Comparison of ENCODE assay signal across 13 cellular contexts in the genomic region with DNA sequence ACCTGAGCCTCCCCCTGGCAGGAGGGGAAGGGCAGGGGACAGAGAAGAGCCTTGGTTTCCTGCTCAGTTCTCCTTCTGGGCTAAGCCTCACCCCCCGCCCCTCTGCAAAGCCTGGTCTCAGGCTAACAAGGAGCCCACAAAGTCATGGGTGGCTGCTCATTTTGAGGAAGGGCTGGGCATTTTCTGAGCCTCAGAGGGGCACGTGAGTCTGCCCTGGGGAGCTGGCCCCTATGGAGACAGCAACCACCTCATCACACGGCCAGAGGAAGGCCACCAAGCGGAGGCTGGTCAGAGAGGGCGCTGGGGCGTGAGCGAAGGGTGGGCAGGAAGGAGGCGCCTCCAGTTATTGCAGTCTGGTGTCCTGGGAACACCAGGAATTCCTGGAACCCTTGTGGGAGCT. TPM values are rescaled to one million over a fixed set of nuclear protein-coding genes. Genes with fewer than 3 reads are reported as not detected.
A peak's percentile ranks its signal among the peaks of the same experiment; 100 is the strongest.
DNase-seq lines count a peak whose midpoint lies in the region; ATAC-seq and TF ChIP-seq lines count a peak whose summit lies in the region.
"Had no signal": no experiment of that assay in that cellular context is flagged by ENCODE, and none has a peak within 500 bp of the region (broad histone marks: within the 10 kb centered on the region; RNA-seq: fewer than 3 reads in every experiment).

No MANE protein-coding gene starts in this region.

- DNase-seq in IMR-90 (no peak), mammary epithelial cell (no peak), mesenchymal stem cell (no peak), body of pancreas (no peak)
- DNase-seq in stimulated activated naive B cell treated with anti-CD40 and anti-IgM and Interleukin-4, amounts not matched to agents 10 μg/mL and 1 μg/mL and 100 μg/mL, for 72 hours, result peak; percentile 8
- DNase-seq in activated CD4-positive, CD25-positive, alpha-beta regulatory T cell treated with anti-CD3 and anti-CD28 coated beads, Interleukin-2, amount 50 U/mL, for 72 hours, result no peak
- DNase-seq: activated T-cell treated with anti-CD3 and anti-CD28 coated beads, Interleukin-2, amount 50 U/mL, for 1 hour; CD4-positive, alpha-beta memory T cell; colonic mucosa; stimulated activated CD4-positive, alpha-beta T cell treated with anti-CD3 and anti-CD28 coated beads, Interleukin-1b, Interleukin-23, amount 100 ng/mL, for 48 hours; uterus had no signal

- H3K18ac ChIP-seq in IMR-90 (ENCODE audit: low read depth, low read length), result no peak overlapping the region
- H3K18ac ChIP-seq in mesenchymal stem cell (ENCODE audit: low read depth in 1 of 2, low read length in 2 of 2), result peak overlapping the region; percentile 34 to 35

- no peak for TF ChIP-seq CTCF in IMR-90 (conservative IDR thresholded peaks at IDR 0.05; ENCODE audit: low read depth, low read length)
- TF ChIP-seq CTCF in mammary epithelial cell (conservative IDR thresholded peaks at IDR 0.05 in 1 of 2, IDR thresholded peaks at IDR 0.05 in 1 of 2; ENCODE audit: extremely low read depth in 1 of 2, insufficient read depth in 1 of 2, low read depth in 1 of 2, low read length in 2 of 2), result no peak
- TF ChIP-seq CTCF in body of pancreas (IDR thresholded peaks at IDR 0.05), result no peak

- H3K4me2 ChIP-seq in IMR-90 (ENCODE audit: low read depth, low read length) (no peak overlapping the region), mammary epithelial cell (ENCODE audit: insufficient read depth, low read depth, low read length) (no peak overlapping the region), mesenchymal stem cell (ENCODE audit: low read length, poor library complexity, severe bottlenecking) (no peak overlapping the region)

- H3K14ac ChIP-seq in IMR-90 (replicated peaks; ENCODE audit: low read depth, low read length) (peak overlapping the region; percentile 54), mesenchymal stem cell (ENCODE audit: low read length in 2 of 2) (no peak overlapping the region)

- intact Hi-C loops in IMR-90 (cut with micrococcal nuclease) (loop anchor here (2.0 kb wide), 4 partner anchors 39 to 361 kb away; partner anchors contain the start of gene SEC61A1), mammary epithelial cell (cut with micrococcal nuclease) (loop anchor here (1.0 to 10.0 kb wide), 9 partner anchors 43 to 361 kb away; partner anchors contain the start of genes MGLL, SEC61A1 and TPRA1), body of pancreas (cut with DNase I) (no loop called here)

- peak overlapping the region; percentile 88 for H2AK9ac ChIP-seq in IMR-90 (replicated peaks; ENCODE audit: low read depth, low read length, poor library complexity)

- no peaks in the 10 kb centered on the region for H3K9me3 ChIP-seq in IMR-90 (ENCODE audit: control insufficient read depth, insufficient read depth, low read length)
- no peaks in the 10 kb centered on the region for H3K9me3 ChIP-seq in mammary epithelial cell (replicated peaks; ENCODE audit: insufficient read depth, low read length)
- no peaks in the 10 kb centered on the region for H3K9me3 ChIP-seq in mesenchymal stem cell (ENCODE audit: control insufficient read depth, low read length)
- no peaks in the 10 kb centered on the region for H3K9me3 ChIP-seq in body of pancreas
- H3K9me3 ChIP-seq: adrenal gland, colonic mucosa, uterus had no signal

- H3K27me3 Mint-ChIP-seq in stimulated activated naive B cell treated with anti-CD40 and anti-IgM and Interleukin-4, amounts not matched to agents 10 μg/mL and 1 μg/mL and 100 μg/mL, for 72 hours, result no peaks in the 10 kb centered on the region

- H3K9me3 Mint-ChIP-seq in stimulated activated naive B cell treated with anti-CD40 and anti-IgM and Interleukin-4, amounts not matched to agents 10 μg/mL and 1 μg/mL and 100 μg/mL, for 72 hours, result no peaks in the 10 kb centered on the region
- H3K9me3 Mint-ChIP-seq: CD4-positive, alpha-beta memory T cell had no signal

- H3K4me3 Mint-ChIP-seq in stimulated activated naive B cell treated with anti-CD40 and anti-IgM and Interleukin-4, amounts not matched to agents 10 μg/mL and 1 μg/mL and 100 μg/mL, for 72 hours, result peak overlapping the region; percentile 47 to 58
- H3K4me3 Mint-ChIP-seq: CD4-positive, alpha-beta memory T cell had no signal

- peaks cover 26 to 40% of the 10 kb centered on the region in 2 donors for H3K4me1 Mint-ChIP-seq in stimulated activated naive B cell treated with anti-CD40 and anti-IgM and Interleukin-4, amounts not matched to agents 10 μg/mL and 1 μg/mL and 100 μg/mL, for 72 hours
- H3K4me1 Mint-ChIP-seq: CD4-positive, alpha-beta memory T cell had no signal

- POLR2A ChIA-PET in IMR-90 (lab: Charles Lee; ENCODE audit: unreplicated experiment), result no interaction called here

- H3K27ac ChIP-seq in IMR-90 (ENCODE audit: insufficient read depth, low read length), result 0 out of 2 replicates have a peak overlapping the region, but pooled peaks have one; percentile 18
- H3K27ac ChIP-seq in mammary epithelial cell (ENCODE audit: insufficient read depth, low read depth, low read length), result no peak overlapping the region
- H3K27ac ChIP-seq in mesenchymal stem cell (ENCODE audit: low read length, poor library complexity, severe bottlenecking), result peak overlapping the region; percentile 47
- H3K27ac ChIP-seq in body of pancreas, result no peak overlapping the region
- H3K27ac ChIP-seq: colonic mucosa had no signal

- TF ChIP-seq POLR2A in IMR-90 (IDR thresholded peaks at IDR 0.05; ENCODE audit: low read depth, low read length), result no peak
- TF ChIP-seq POLR2A in body of pancreas (IDR thresholded peaks at IDR 0.05), result no peak

- H2BK12ac ChIP-seq in mesenchymal stem cell (ENCODE audit: low read length in 2 of 2), result peak overlapping the region in 1 of 2 experiments; percentile 40

- H4K91ac ChIP-seq in IMR-90 (ENCODE audit: insufficient read depth, low read depth, low read length) (peak overlapping the region; percentile 97; the same call in 1 of the 2 replicates), mesenchymal stem cell (ENCODE audit: low read length) (no peak overlapping the region)

- CTCF ChIA-PET in IMR-90 (lab: Yijun Ruan, JAX) (interaction anchor here (1.9 kb wide), 1 partner anchor 140 kb away, joined by 9 read pairs; no protein-coding TSS in a partner anchor), mammary epithelial cell (lab: Charles Lee; ENCODE audit: low non-redundant PET) (interaction anchor here (0.5 to 0.8 kb wide), 4 partner anchors 8 to 99 kb away, joined by 3 to 7 read pairs (median 4); no protein-coding TSS in a partner anchor)

- no peak overlapping the region for H3K4me3 ChIP-seq in IMR-90 (ENCODE audit: insufficient read depth, low read depth, low read length)
- no peak overlapping the region for H3K4me3 ChIP-seq in mammary epithelial cell (replicated peaks in 1 of 3; ENCODE audit: insufficient read depth in 1 of 3, low read depth in 2 of 3, low read length in 3 of 3)
- no peak overlapping the region for H3K4me3 ChIP-seq in mesenchymal stem cell (ENCODE audit: insufficient read depth in 1 of 2, low read depth in 1 of 2, low read length in 2 of 2)
- no peak overlapping the region for H3K4me3 ChIP-seq in body of pancreas
- H3K4me3 ChIP-seq: adrenal gland, colonic mucosa, uterus had no signal

- H3K27me3 ChIP-seq in IMR-90 (ENCODE audit: control insufficient read depth, insufficient read depth, low read length), result no peaks in the 10 kb centered on the region
- H3K27me3 ChIP-seq in mammary epithelial cell (ENCODE audit: insufficient read depth, low read length), result no peaks in the 10 kb centered on the region
- H3K27me3 ChIP-seq in mesenchymal stem cell (ENCODE audit: control insufficient read depth in 1 of 2, insufficient read depth in 1 of 2, low read length in 2 of 2), result no peaks in the 10 kb centered on the region
- no peaks in the 10 kb centered on the region for H3K27me3 ChIP-seq in body of pancreas
- H3K27me3 ChIP-seq: adrenal gland, colonic mucosa, uterus had no signal

- H2BK15ac ChIP-seq in IMR-90 (ENCODE audit: low read depth, low read length) (0 out of 3 replicates have a peak overlapping the region, but pooled peaks have one; percentile 37), mesenchymal stem cell (ENCODE audit: low read depth, poor library complexity, severe bottlenecking) (peak overlapping the region; percentile 32)

- H2BK5ac ChIP-seq in IMR-90 (ENCODE audit: low read depth, low read length, poor library complexity, severe bottlenecking), result peak overlapping the region; percentile 89
- H2BK5ac ChIP-seq in mesenchymal stem cell (ENCODE audit: low read depth, low read length, poor library complexity, severe bottlenecking), result peak overlapping the region; percentile 63

- H2BK120ac ChIP-seq in IMR-90 (ENCODE audit: low read depth, low read length), result peak overlapping the region; percentile 98
- H2BK120ac ChIP-seq in mesenchymal stem cell (ENCODE audit: low read depth, low read length), result no peak overlapping the region

- H3K36me3 Mint-ChIP-seq in stimulated activated naive B cell treated with anti-CD40 and anti-IgM and Interleukin-4, amounts not matched to agents 10 μg/mL and 1 μg/mL and 100 μg/mL, for 72 hours, result peaks cover 23 to 30% of the 10 kb centered on the region in 2 donors
- H3K36me3 Mint-ChIP-seq: CD4-positive, alpha-beta memory T cell had no signal

- H3K9ac ChIP-seq in IMR-90 (ENCODE audit: low read depth, low read length) (peak overlapping the region; percentile 25), mammary epithelial cell (ENCODE audit: insufficient read depth, low read length) (no peak overlapping the region), mesenchymal stem cell (ENCODE audit: low read length) (peak overlapping the region; percentile 59)

- peaks cover 27% of the 10 kb centered on the region for H3K9me1 ChIP-seq in IMR-90 (ENCODE audit: insufficient read depth, low read length)

- H3K56ac ChIP-seq in IMR-90 (ENCODE audit: extremely low read depth, insufficient read depth, low read length), result no peak overlapping the region

- H2BK20ac ChIP-seq in IMR-90 (ENCODE audit: low read depth, low read length), result 0 out of 2 replicates have a peak overlapping the region, but pooled peaks have one; percentile 47

- ATAC-seq in IMR-90 (ENCODE audit: low read depth) (no peak), HG03097 (IDR thresholded peaks at IDR 0.05; ENCODE audit: low FRiP score, unreplicated experiment) (no peak), body of pancreas (no peak)
- ATAC-seq in stimulated activated naive B cell treated with anti-CD40 and anti-IgM and Interleukin-4, amounts not matched to agents 10 μg/mL and 1 μg/mL and 100 μg/mL, for 72 hours (replicated peaks), result peak; percentile 59 to 66

- H4K20me1 ChIP-seq in IMR-90 (ENCODE audit: insufficient read depth, low read length) (no peaks in the 10 kb centered on the region), mammary epithelial cell (ENCODE audit: insufficient read depth, low read length) (no peaks in the 10 kb centered on the region)

- H2AK5ac ChIP-seq in IMR-90 (ENCODE audit: low read depth, low read length) (peak overlapping the region; percentile 75), mesenchymal stem cell (ENCODE audit: low read length, severe bottlenecking) (no peak overlapping the region)

- H3K23ac ChIP-seq in IMR-90 (ENCODE audit: low read depth, low read length) (no peak overlapping the region), mesenchymal stem cell (ENCODE audit: low read length in 2 of 2) (no peak overlapping the region)

- H3K79me2 ChIP-seq in mammary epithelial cell (ENCODE audit: insufficient read depth, low read length), result no peaks in the 10 kb centered on the region

- H4K5ac ChIP-seq in IMR-90 (ENCODE audit: low read depth, low read length), result 0 out of 2 replicates have a peak overlapping the region, but pooled peaks have one; percentile 20

- BruUV-seq in IMR-90 (replicated peaks; lab: Mats Ljungman, UMichigan) (TSS peak; percentile 56), mammary epithelial cell (replicated peaks; lab: Mats Ljungman, UMichigan) (TSS peak; percentile 41)

- WGBS in IMR-90 (ENCODE audit: extremely low coverage in 2 of 2, insufficient read length in 1 of 2), 2 experiments, result no CpG with 5 or more reads among the region's 8 CpGs
- WGBS in mammary epithelial cell (ENCODE audit: low coverage, missing lambda C conversion rate), result 87% methylated on average over 5 of the region's 8 CpGs
- 89% methylated on average over 8 of the region's 8 CpGs for WGBS in mesenchymal stem cell
- 82 to 88% methylated on average over 8 of the region's 8 CpGs for WGBS in body of pancreas, 2 donors

- H3K4ac ChIP-seq in IMR-90 (ENCODE audit: low read depth, low read length), result peak overlapping the region; percentile 98
- no peak overlapping the region for H3K4ac ChIP-seq in mesenchymal stem cell (ENCODE audit: low read depth in 1 of 2, low read length in 2 of 2)

- H3K79me1 ChIP-seq in IMR-90 (ENCODE audit: low read depth in 1 of 2, low read length in 2 of 2) (peaks cover 0 to 37% of the 10 kb centered on the region in 2 experiments; a peak in 2 of 4 replicates), mesenchymal stem cell (replicated peaks; ENCODE audit: low read length, poor library complexity, severe bottlenecking) (peaks cover 16% of the 10 kb centered on the region)

- H4K8ac ChIP-seq in IMR-90 (ENCODE audit: low read depth in 2 of 2, low read length in 2 of 2) (peak overlapping the region in 1 of 2 experiments; percentile 69; a peak in 2 of 4 replicates), mesenchymal stem cell (ENCODE audit: low read length) (no peak overlapping the region)

- no peak for TF ChIP-seq RAD21 in IMR-90 (IDR thresholded peaks at IDR 0.05; ENCODE audit: low read length)

- H3K4me1 ChIP-seq in IMR-90 (ENCODE audit: control insufficient read depth, insufficient read depth, low read length), result peaks cover 26% of the 10 kb centered on the region
- peaks cover 24% of the 10 kb centered on the region for H3K4me1 ChIP-seq in mammary epithelial cell (ENCODE audit: insufficient read depth, low read length)
- peaks cover 56% of the 10 kb centered on the region for H3K4me1 ChIP-seq in mesenchymal stem cell (ENCODE audit: control insufficient read depth, insufficient read depth, low read depth, low read length)
- H3K4me1 ChIP-seq in body of pancreas, result peaks cover under 1% of the 10 kb centered on the region
- H3K4me1 ChIP-seq: uterus had no signal

- in situ Hi-C loops in IMR-90 (cut with MboI; ENCODE audit: low sequenced_read_pairs) (no loop called here), mammary epithelial cell (cut with MboI; ENCODE audit: low sequenced_read_pairs in 2 of 2) (loop anchor here in 1 of 2 donors (25.0 kb wide), 1 partner anchor 271 kb away; no protein-coding TSS in a partner anchor)

- dilution Hi-C loops in IMR-90 (cut with HindIII; ENCODE audit: low sequenced_read_pairs, unreplicated experiment) (no loop called here), mammary epithelial cell (cut with HindIII; ENCODE audit: low sequenced_read_pairs) (no loop called here)

- no peak overlapping the region for H3K27ac Mint-ChIP-seq in stimulated activated naive B cell treated with anti-CD40 and anti-IgM and Interleukin-4, amounts not matched to agents 10 μg/mL and 1 μg/mL and 100 μg/mL, for 72 hours
- H3K27ac Mint-ChIP-seq: CD4-positive, alpha-beta memory T cell had no signal

- H2AFZ ChIP-seq in IMR-90 (replicated peaks; ENCODE audit: low read length, poor library complexity) (no peak overlapping the region), mammary epithelial cell (ENCODE audit: low read depth, low read length) (no peak overlapping the region), mesenchymal stem cell (ENCODE audit: low read depth, low read length) (no peak overlapping the region)

- H3K36me3 ChIP-seq in IMR-90 (ENCODE audit: control insufficient read depth, insufficient read depth, low read length) (peaks cover 12% of the 10 kb centered on the region; the same call in 1 of the 2 replicates), mammary epithelial cell (ENCODE audit: insufficient read depth, low read length) (no peaks in the 10 kb centered on the region), mesenchymal stem cell (ENCODE audit: control insufficient read depth in 1 of 2, insufficient read depth in 2 of 2, low read depth in 1 of 2, low read length in 2 of 2) (peaks cover 41 to 45% of the 10 kb centered on the region in 2 experiments), body of pancreas (replicated peaks in 1 of 2; ENCODE audit: insufficient read depth in 1 of 2, low read depth in 2 of 2) (no peaks in the 10 kb centered on the region)
- H3K36me3 ChIP-seq: colonic mucosa, uterus had no signal

RNA-seq across cellular contexts. Expression of gene ABTB1, which starts 18.7 kb away (rescaled TPM):
- 3.2 and 3.3 TPM in 2 replicates for total RNA-seq in IMR-90 (2012; rRNA removed)
- 23.0 and 25.3 TPM in 2 replicates for polyA plus RNA-seq in IMR-90 (2012; rRNA removed)
- 18.6 and 29.2 TPM in 2 replicates for polyA plus RNA-seq in IMR-90 (2012; cell fraction: cytosol; rRNA removed)
- polyA plus RNA-seq in IMR-90 (2012; cell fraction: nucleus; rRNA removed; ENCODE audit: low replicate concordance), result 139 and 305 TPM in 2 replicates
- 10 to 100 TPM in 1 of 2 donors, 1 to 10 TPM in 1; 4.3 to 14.7 TPM for total RNA-seq in mammary epithelial cell
- 13.3 TPM for polyA plus RNA-seq in mammary epithelial cell
- 5.9 TPM for polyA minus RNA-seq in mammary epithelial cell
- polyA plus RNA-seq in mesenchymal stem cell (2013, experiment 1 of 2), result 6.8 TPM
- 6.6 TPM for polyA plus RNA-seq in mesenchymal stem cell (2013, experiment 2 of 2)
- 10 to 100 TPM; 21.4 to 34.0 TPM for total RNA-seq in body of pancreas

Comparison
In these comparisons a context has a peak if more than half of its experiments do, and no peak if none do; other contexts are left out.
1. ATAC-seq: peak in stimulated activated naive B cell treated with anti-CD40 and anti-IgM and Interleukin-4, amounts not matched to agents 10 μg/mL and 1 μg/mL and 100 μg/mL, for 72 hours (2 of 2); none in IMR-90 (single experiment), HG03097 (single experiment) and body of pancreas (single experiment).
2. H3K27ac ChIP-seq: peak in IMR-90 (single experiment) and mesenchymal stem cell (single experiment); none in mammary epithelial cell (single experiment) and body of pancreas (0 of 4).